Comparison of ENCODE assay signal across 19 cellular contexts in the genomic region with DNA sequence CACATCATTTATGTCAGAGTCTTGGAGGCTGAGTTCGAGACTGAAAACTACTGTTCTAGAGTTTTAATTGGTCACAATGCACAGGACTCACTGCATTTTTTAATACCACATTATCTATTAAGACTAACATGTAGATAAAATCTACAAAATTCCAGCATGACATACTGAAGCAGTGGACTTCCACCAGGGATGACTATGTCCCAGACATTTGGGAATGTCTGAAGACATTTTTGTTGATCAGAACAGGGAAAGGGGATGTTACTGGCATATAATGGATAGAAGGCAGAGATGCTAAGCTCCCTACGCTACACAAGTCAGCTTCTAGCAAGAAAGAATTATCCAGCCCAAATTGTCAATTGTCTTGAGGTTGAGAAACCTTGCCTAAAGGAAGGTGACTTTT.
"Had no signal": no experiment of that assay in that cellular context is flagged by ENCODE, and none has a peak within 500 bp of the region (broad histone marks: within the 10 kb centered on the region; RNA-seq: fewer than 3 reads in every experiment).

No MANE protein-coding gene starts in this region.

- H3K9me3 ChIP-seq: colonic mucosa, esophagus muscularis mucosa, gastroesophageal sphincter, heart right ventricle, left lung, lower lobe of right lung, mucosa of descending colon had no signal

- DNase-seq: colonic mucosa; cortex of kidney; effector CD8-positive, alpha-beta T cell; effector memory CD8-positive, alpha-beta T cell; endodermal cell; foreskin keratinocyte; glutamatergic neuron; hippocampal formation; left cardiac atrium; left lung; lower lobe of right lung; mesenchymal stem cell; mucosa of descending colon; naive B cell had no signal

- H3K4me1 ChIP-seq: colonic mucosa, gastroesophageal sphincter, lower lobe of right lung had no signal

- H3K36me3 Mint-ChIP-seq: mesothelial cell of epicardium, naive B cell had no signal

- H3K9me3 Mint-ChIP-seq: dendritic cell treated with granulocyte-macrophage colony-stimulating factor and Interleukin-4, amounts not matched to agents 40 ng/mL and 50 ng/mL, for 4 days; effector memory CD8-positive, alpha-beta T cell; endodermal cell; naive B cell had no signal

- H3K27me3 Mint-ChIP-seq: dendritic cell treated with granulocyte-macrophage colony-stimulating factor and Interleukin-4, amounts not matched to agents 40 ng/mL and 50 ng/mL, for 4 days had no signal

- H3K4me1 Mint-ChIP-seq: endodermal cell, naive B cell had no signal

- H3K4me3 Mint-ChIP-seq: dendritic cell treated with granulocyte-macrophage colony-stimulating factor and Interleukin-4, amounts not matched to agents 40 ng/mL and 50 ng/mL, for 4 days; effector memory CD8-positive, alpha-beta T cell; endodermal cell; mesothelial cell of epicardium; naive B cell had no signal

- H3K27me3 ChIP-seq: colonic mucosa, esophagus muscularis mucosa, foreskin keratinocyte, gastroesophageal sphincter, heart right ventricle, left lung had no signal

- H3K27ac ChIP-seq: colonic mucosa, esophagus muscularis mucosa, foreskin keratinocyte, gastroesophageal sphincter, left lung, lower lobe of right lung had no signal

- H3K36me3 ChIP-seq: colonic mucosa, esophagus muscularis mucosa, gastroesophageal sphincter, heart right ventricle, left lung, lower lobe of right lung had no signal

- H3K27ac Mint-ChIP-seq: dendritic cell treated with granulocyte-macrophage colony-stimulating factor and Interleukin-4, amounts not matched to agents 40 ng/mL and 50 ng/mL, for 4 days; effector memory CD8-positive, alpha-beta T cell; endodermal cell; mesothelial cell of epicardium had no signal

- ATAC-seq: effector memory CD8-positive, alpha-beta T cell; foreskin keratinocyte; gastroesophageal sphincter; left lung; lower lobe of right lung; mucosa of descending colon had no signal

- H3K4me3 ChIP-seq: colonic mucosa, esophagus muscularis mucosa, gastroesophageal sphincter, heart right ventricle, left lung, lower lobe of right lung, mucosa of descending colon had no signal
